ENCODE assay signal across 30 cellular contexts in the genomic region with DNA sequence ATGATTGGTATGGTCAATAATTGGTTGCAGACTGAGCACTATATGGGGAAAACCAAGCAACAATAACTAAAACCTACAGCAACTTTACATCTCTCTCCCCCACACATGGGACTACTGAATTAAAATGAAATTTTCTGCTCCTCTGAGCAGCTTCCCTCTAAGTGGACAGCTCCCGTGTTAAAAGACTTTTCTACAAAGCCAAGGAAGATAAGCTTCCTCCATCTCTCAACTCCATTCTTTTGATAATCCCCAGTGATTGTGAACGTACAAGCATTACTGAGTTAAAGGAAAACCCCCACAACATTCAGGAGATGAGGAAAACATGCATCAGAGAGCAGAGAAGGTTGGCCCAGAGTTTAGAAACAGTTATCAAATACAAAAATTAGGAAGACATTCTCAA.
"Had no signal": no experiment of that assay in that cellular context is flagged by ENCODE, and none has a peak within 500 bp of the region (broad histone marks: within the 10 kb centered on the region; RNA-seq: fewer than 3 reads in every experiment).

No MANE protein-coding gene starts in this region.

- H3K27ac ChIP-seq: left lung, lower lobe of right lung, right atrium auricular region, right lobe of liver, skin epidermis, suprapubic skin, thoracic aorta, tibial artery, upper lobe of right lung had no signal

- H3K4me3 Mint-ChIP-seq: immature natural killer cell; naive B cell; natural killer cell; nephron progenitor cell; stimulated activated effector memory CD8-positive, alpha-beta T cell treated with anti-CD3 and anti-CD28 coated beads, Interleukin-12 subunit alpha, Interleukin-12 subunit beta, amount 100 ng/mL, for 72 hours; stimulated activated naive CD8-positive, alpha-beta T cell treated with anti-CD3 and anti-CD28 coated beads, Interleukin-15, Interleukin-2, amounts not matched to agents 100 ng/mL and 50 ng/mL, for 24 hours had no signal

- H3K4me3 ChIP-seq: left lung, lower lobe of right lung, ovary, right atrium auricular region, right lobe of liver, skin epidermis, suprapubic skin, thoracic aorta, tibial artery, upper lobe of right lung had no signal

- H3K27me3 ChIP-seq: left lung, ovary, right atrium auricular region, right lobe of liver, suprapubic skin, tibial artery, upper lobe of right lung had no signal

- H3K27me3 Mint-ChIP-seq: stimulated activated naive CD8-positive, alpha-beta T cell treated with anti-CD3 and anti-CD28 coated beads, Interleukin-15, Interleukin-2, amounts not matched to agents 100 ng/mL and 50 ng/mL, for 24 hours had no signal

- DNase-seq: hippocampal formation; immature natural killer cell; kidney; left colon; left lung; lower lobe of right lung; mammary epithelial cell; mesenchymal stem cell; naive B cell; natural killer cell; nephron progenitor cell; ovary; right lobe of liver; stimulated activated CD4-positive, alpha-beta T cell treated with anti-CD3 and anti-CD28 coated beads, Interleukin-12 subunit alpha, Interleukin-12 subunit beta, amount 100 ng/mL, for 4 hours; stimulated activated CD4-positive, alpha-beta T cell treated with anti-CD3 and anti-CD28 coated beads, Interleukin-15, amount 100 ng/mL, for 24 hours; stimulated activated CD4-positive, alpha-beta T cell treated with anti-CD3 and anti-CD28 coated beads, Interleukin-2, amount 100 ng/mL, for 24 hours; stimulated activated CD4-positive, alpha-beta T cell treated with anti-CD3 and anti-CD28 coated beads, Interleukin-4, amount 100 ng/mL, for 1 hour; stimulated activated naive CD4-positive, alpha-beta T cell; tibial artery; trophoblast cell; upper lobe of right lung had no signal

- H3K4me1 Mint-ChIP-seq: immature natural killer cell; naive B cell; natural killer cell; stimulated activated effector memory CD8-positive, alpha-beta T cell treated with anti-CD3 and anti-CD28 coated beads, Interleukin-12 subunit alpha, Interleukin-12 subunit beta, amount 100 ng/mL, for 72 hours had no signal

- H3K9me3 ChIP-seq: left lung, lower lobe of right lung, ovary, right atrium auricular region, right lobe of liver, suprapubic skin, thoracic aorta, tibial artery, upper lobe of right lung had no signal

- H3K4me1 ChIP-seq: left lung, lower lobe of right lung, right atrium auricular region, right lobe of liver, tibial artery, upper lobe of right lung had no signal

- H3K9me3 Mint-ChIP-seq: immature natural killer cell; naive B cell; natural killer cell; nephron progenitor cell; stimulated activated effector memory CD8-positive, alpha-beta T cell treated with anti-CD3 and anti-CD28 coated beads, Interleukin-12 subunit alpha, Interleukin-12 subunit beta, amount 100 ng/mL, for 72 hours; stimulated activated naive CD8-positive, alpha-beta T cell treated with anti-CD3 and anti-CD28 coated beads, Interleukin-15, Interleukin-2, amounts not matched to agents 100 ng/mL and 50 ng/mL, for 24 hours had no signal

- H3K36me3 Mint-ChIP-seq: immature natural killer cell; naive B cell; natural killer cell; stimulated activated effector memory CD8-positive, alpha-beta T cell treated with anti-CD3 and anti-CD28 coated beads, Interleukin-12 subunit alpha, Interleukin-12 subunit beta, amount 100 ng/mL, for 72 hours had no signal

- H3K27ac Mint-ChIP-seq: immature natural killer cell; naive B cell; natural killer cell; nephron progenitor cell; progenitor cell of endocrine pancreas; stimulated activated effector memory CD8-positive, alpha-beta T cell treated with anti-CD3 and anti-CD28 coated beads, Interleukin-12 subunit alpha, Interleukin-12 subunit beta, amount 100 ng/mL, for 72 hours; stimulated activated naive CD8-positive, alpha-beta T cell treated with anti-CD3 and anti-CD28 coated beads, Interleukin-15, Interleukin-2, amounts not matched to agents 100 ng/mL and 50 ng/mL, for 24 hours had no signal

- H3K36me3 ChIP-seq: left lung, lower lobe of right lung, ovary, right atrium auricular region, right lobe of liver, suprapubic skin, thoracic aorta, tibial artery, upper lobe of right lung had no signal

- FAIRE-seq: islet of Langerhans, kidney, urothelium cell line had no signal
